12 cellular contexts compared by ENCODE assay signal in genomic region chr1:27432725-27433124, GRCh38. TPM values are rescaled to one million over a fixed set of nuclear protein-coding genes. Genes with fewer than 3 reads are reported as not detected.
"Had no signal": no experiment of that assay in that cellular context is flagged by ENCODE, and none has a peak within 500 bp of the region (broad histone marks: within the 10 kb centered on the region; RNA-seq: fewer than 3 reads in every experiment).

No MANE protein-coding gene starts in this region.

RNA-seq across cellular contexts. Expression of gene GPR3, which starts 40.3 kb away (rescaled TPM):
- total RNA-seq: naive thymus-derived CD8-positive, alpha-beta T cell had no signal

RNA-seq across cellular contexts. Expression of gene CD164L2, which starts 49.6 kb away (rescaled TPM):
- total RNA-seq: esophagus muscularis mucosa; fibroblast of villous mesenchyme; hepatocyte; left cardiac atrium; left ventricle myocardium superior; mesenteric fat pad; mononuclear cell; naive thymus-derived CD8-positive, alpha-beta T cell; neural crest cell; progenitor cell of endocrine pancreas; right cardiac atrium had no signal
- polyA plus RNA-seq: right cardiac atrium had no signal

RNA-seq across cellular contexts. Expression of gene FCN3, which starts 58.1 kb away (rescaled TPM):
- total RNA-seq: fibroblast of villous mesenchyme; hepatocyte; mammary epithelial cell; mononuclear cell; naive thymus-derived CD8-positive, alpha-beta T cell; neural crest cell; progenitor cell of endocrine pancreas had no signal
- polyA plus RNA-seq: hepatocyte; mammary epithelial cell; naive thymus-derived CD8-positive, alpha-beta T cell had no signal
